Comparison of ENCODE assay signal across 8 cellular contexts in genomic region chr2:237692601-237693079, GRCh38.
DNase-seq lines count a peak whose midpoint lies in the region; ATAC-seq and TF ChIP-seq lines count a peak whose summit lies in the region.

No MANE protein-coding gene starts in this region.

- H3K4me3 ChIP-seq in BE2C (ENCODE audit: low read depth, low read length) (peak overlapping the region; percentile 90), iPS DF 6.9 (ENCODE audit: low read length) (peak overlapping the region; percentile 64), skeletal muscle tissue (ENCODE audit: low read length in 3 of 3) (peak overlapping the region; percentile 68 to 85 (median 80))

- H3K9ac ChIP-seq in skeletal muscle tissue (ENCODE audit: low read depth in 1 of 3, low read length in 3 of 3), result peak overlapping the region; percentile 82 to 89 (median 88)

- H3K27ac Mint-ChIP-seq in activated naive CD8-positive, alpha-beta T cell treated with anti-CD3 and anti-CD28 coated beads for 36 hours, result peak overlapping the region; percentile 97

- in situ Hi-C loops in G401 (cut with HindIII; ENCODE audit: low sequenced_read_pairs), result no loop called here

- H3K4me3 Mint-ChIP-seq in activated naive CD8-positive, alpha-beta T cell treated with anti-CD3 and anti-CD28 coated beads for 36 hours, result peak overlapping the region; percentile 97

- H3K27me3 ChIP-seq in BE2C (no peaks in the 10 kb centered on the region), iPS DF 6.9 (ENCODE audit: control insufficient read depth, insufficient read depth, low read length) (no peaks in the 10 kb centered on the region), skeletal muscle tissue (ENCODE audit: control insufficient read depth in 3 of 3, insufficient read depth in 3 of 3, low read length in 3 of 3) (no peaks in the 10 kb centered on the region)

- H3K36me3 ChIP-seq in BE2C, result no peaks in the 10 kb centered on the region
- no peaks in the 10 kb centered on the region for H3K36me3 ChIP-seq in KOPT-K1 (ENCODE audit: insufficient read depth, low read length)
- H3K36me3 ChIP-seq in iPS DF 6.9 (ENCODE audit: control insufficient read depth, insufficient read depth, low read length), result no peaks in the 10 kb centered on the region
- H3K36me3 ChIP-seq in skeletal muscle tissue (ENCODE audit: control insufficient read depth in 3 of 3, insufficient read depth in 3 of 3, low read length in 3 of 3), result no peaks in the 10 kb centered on the region

- no peaks in the 10 kb centered on the region for H3K9me3 Mint-ChIP-seq in activated naive CD8-positive, alpha-beta T cell treated with anti-CD3 and anti-CD28 coated beads for 36 hours

- peak; percentile 54 for DNase-seq in BE2C
- no peak for DNase-seq in activated naive CD8-positive, alpha-beta T cell treated with anti-CD3 and anti-CD28 coated beads for 36 hours
- no peak for DNase-seq in iPS DF 6.9 (ENCODE audit: low read depth, low spot score)
- no peak for DNase-seq in G401 (ENCODE audit: low spot score)

- ATAC-seq in GM19324 (IDR thresholded peaks at IDR 0.05; ENCODE audit: low FRiP score, unreplicated experiment), result peak; percentile 2
- no peak for ATAC-seq in HG03097 (IDR thresholded peaks at IDR 0.05; ENCODE audit: low FRiP score, unreplicated experiment)

- peak overlapping the region; percentile 99 for H3K27ac ChIP-seq in KOPT-K1 (ENCODE audit: low read depth, low read length, poor library complexity, severe bottlenecking)
- no peak overlapping the region for H3K27ac ChIP-seq in iPS DF 6.9 (ENCODE audit: low read length)
- H3K27ac ChIP-seq in skeletal muscle tissue (ENCODE audit: low read depth, low read length), result peak overlapping the region; percentile 87

- no peaks in the 10 kb centered on the region for H3K9me3 ChIP-seq in BE2C
- no peaks in the 10 kb centered on the region for H3K9me3 ChIP-seq in KOPT-K1 (ENCODE audit: insufficient read depth, low read length, poor library complexity, severe bottlenecking)
- no peaks in the 10 kb centered on the region for H3K9me3 ChIP-seq in iPS DF 6.9 (ENCODE audit: control insufficient read depth, insufficient read depth, low read length)
- no peaks in the 10 kb centered on the region for H3K9me3 ChIP-seq in skeletal muscle tissue (ENCODE audit: control insufficient read depth in 3 of 3, low read length in 3 of 3)

- no CpG with 5 or more reads among the region's 36 CpGs for WGBS in iPS DF 6.9 (ENCODE audit: insufficient coverage, insufficient read length)

- peaks cover 70% of the 10 kb centered on the region for H3K4me1 Mint-ChIP-seq in activated naive CD8-positive, alpha-beta T cell treated with anti-CD3 and anti-CD28 coated beads for 36 hours

- H3K4me1 ChIP-seq in BE2C (peaks cover 31% of the 10 kb centered on the region), iPS DF 6.9 (ENCODE audit: control insufficient read depth, insufficient read depth, low read length) (peaks cover 11% of the 10 kb centered on the region), skeletal muscle tissue (ENCODE audit: control insufficient read depth in 3 of 3, insufficient read depth in 3 of 3, low read length in 3 of 3) (peaks cover 76 to 80% (median 78%) of the 10 kb centered on the region in 3 donors)

- no peaks in the 10 kb centered on the region for H3K27me3 Mint-ChIP-seq in activated naive CD8-positive, alpha-beta T cell treated with anti-CD3 and anti-CD28 coated beads for 36 hours

- H3K36me3 Mint-ChIP-seq in activated naive CD8-positive, alpha-beta T cell treated with anti-CD3 and anti-CD28 coated beads for 36 hours, result peaks cover 18% of the 10 kb centered on the region

- no peak for TF ChIP-seq CTCF in BE2C (IDR thresholded peaks at IDR 0.05; ENCODE audit: low read depth, low read length)
